ENCODE assay signal across 9 cellular contexts in genomic region chr3:43855674-43856299, GRCh38.
DNase-seq lines count a peak whose midpoint lies in the region; ATAC-seq and TF ChIP-seq lines count a peak whose summit lies in the region.
"Had no signal": no experiment of that assay in that cellular context is flagged by ENCODE, and none has a peak within 500 bp of the region (broad histone marks: within the 10 kb centered on the region; RNA-seq: fewer than 3 reads in every experiment).

No MANE protein-coding gene starts in this region.

- H3K9me3 Mint-ChIP-seq in CD14-positive monocyte (no peaks in the 10 kb centered on the region), nephron (no peaks in the 10 kb centered on the region)
- H3K9me3 Mint-ChIP-seq: natural killer cell had no signal

- H3K36me3 Mint-ChIP-seq in CD14-positive monocyte (no peaks in the 10 kb centered on the region), nephron (ENCODE audit: low read depth) (no peaks in the 10 kb centered on the region)
- H3K36me3 Mint-ChIP-seq: natural killer cell had no signal

- DNase-seq in CD14-positive monocyte (ENCODE audit: low spot score) (no peak), NCI-H2029 treated with DMSO at 0.1 percent for 48 hours (lab: John Stamatoyannopoulos, UW) (peak; percentile 46)
- peak; percentile 9 for DNase-seq in activated CD4-positive, alpha-beta T cell treated with anti-CD3 and anti-CD28 coated beads, Interleukin-2, amount 50 U/mL, for 1 hour
- no peak for DNase-seq in activated effector memory CD4-positive, alpha-beta T cell treated with Interleukin-2 at 50 U/mL for 16 hours
- DNase-seq: natural killer cell had no signal

- H3K27ac Mint-ChIP-seq in CD14-positive monocyte (peak overlapping the region in 1 of 7 donors; percentile 36), nephron (no peak overlapping the region)
- H3K27ac Mint-ChIP-seq: natural killer cell had no signal

- H3K4me3 Mint-ChIP-seq in CD14-positive monocyte (no peak overlapping the region), nephron (no peak overlapping the region)
- H3K4me3 Mint-ChIP-seq: natural killer cell had no signal

- peaks cover 4% of the 10 kb centered on the region for H3K4me1 Mint-ChIP-seq in CD14-positive monocyte
- H3K4me1 Mint-ChIP-seq in nephron = no peaks in the 10 kb centered on the region
- H3K4me1 Mint-ChIP-seq: natural killer cell had no signal

- TF ChIP-seq CTCF in CD14-positive monocyte (IDR thresholded peaks at IDR 0.05) (peak; percentile 66), nephron (IDR thresholded peaks at IDR 0.05; ENCODE audit: unreplicated experiment in 3 of 3) (peak; percentile 32 to 56 (median 38))

- H3K27me3 Mint-ChIP-seq in CD14-positive monocyte (ENCODE audit: low read depth in 3 of 3) = peaks cover 17 to 44% (median 36%) of the 10 kb centered on the region in 3 donors
- H3K27me3 Mint-ChIP-seq in nephron (ENCODE audit: low read depth) = peaks cover 58% of the 10 kb centered on the region

- ATAC-seq in GM19351 (IDR thresholded peaks at IDR 0.05; ENCODE audit: unreplicated experiment) = peak; percentile 65
- peak; percentile 88 for ATAC-seq in esophagus mucosa
- no peak for ATAC-seq in GM18517 (IDR thresholded peaks at IDR 0.05; ENCODE audit: unreplicated experiment)

- intact Hi-C loops in CD14-positive monocyte (cut with micrococcal nuclease) = loop anchor here in 1 of 2 donors (10.0 kb wide), 1 partner anchor 339 kb away; no protein-coding TSS in a partner anchor

Comparison
In these comparisons a context has a peak if more than half of its experiments do, and no peak if none do; other contexts are left out.
1. DNase-seq: peak in NCI-H2029 treated with DMSO at 0.1 percent for 48 hours (single experiment) and activated CD4-positive, alpha-beta T cell treated with anti-CD3 and anti-CD28 coated beads, Interleukin-2, amount 50 U/mL, for 1 hour (single experiment); none in CD14-positive monocyte (single experiment) and activated effector memory CD4-positive, alpha-beta T cell treated with Interleukin-2 at 50 U/mL for 16 hours (single experiment).